8 cellular contexts compared by ENCODE assay signal in genomic region chr11:32569313-32569881, GRCh38.
"Had no signal": no experiment of that assay in that cellular context is flagged by ENCODE, and none has a peak within 500 bp of the region (broad histone marks: within the 10 kb centered on the region; RNA-seq: fewer than 3 reads in every experiment).

No MANE protein-coding gene starts in this region.

- H3K9ac ChIP-seq: KMS-11 had no signal

- H3K27ac Mint-ChIP-seq: IgD-negative memory B cell had no signal

- H3K9me3 Mint-ChIP-seq: IgD-negative memory B cell had no signal

- DNase-seq: IMR-90, KBM-7, KG1 had no signal

- H3K4me2 ChIP-seq: KMS-11 had no signal

- ATAC-seq: HepG2 had no signal

- H3K4me3 Mint-ChIP-seq: IgD-negative memory B cell had no signal

- FAIRE-seq: HepG2, HTR-8/SVneo had no signal

- H3K27ac ChIP-seq: HL-60, KMS-11 had no signal
